8 cellular contexts compared by ENCODE assay signal in the genomic region with DNA sequence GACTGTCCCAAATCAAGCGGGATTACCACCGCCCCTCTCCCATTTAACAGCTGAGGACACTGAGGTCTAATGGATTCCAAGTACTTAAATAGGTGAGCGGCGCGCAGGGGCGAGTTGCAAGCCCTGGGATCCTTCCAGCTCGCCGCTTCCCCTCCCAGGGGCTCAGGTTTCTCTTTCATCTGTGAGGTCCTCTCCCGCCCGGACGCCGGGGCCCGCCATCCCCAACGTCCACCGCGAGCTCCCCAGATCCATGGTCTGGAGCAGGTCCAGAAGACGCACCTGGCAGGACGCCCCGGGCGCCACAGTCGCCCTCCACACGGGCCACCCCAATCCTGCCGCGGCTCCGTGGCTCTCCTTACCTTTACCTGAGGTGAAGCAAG. TPM values are rescaled to one million over a fixed set of nuclear protein-coding genes. Genes with fewer than 3 reads are reported as not detected.
DNase-seq lines count a peak whose midpoint lies in the region; FAIRE-seq and TF ChIP-seq lines count a peak whose summit lies in the region.

No MANE protein-coding gene starts in this region.

- peak overlapping the region; percentile 76 for H3K9ac ChIP-seq in HUES64 (ENCODE audit: low read depth, low read length)

- no peaks in the 10 kb centered on the region for H3K9me3 Mint-ChIP-seq in activated CD4-positive, alpha-beta memory T cell treated with anti-CD3 and anti-CD28 coated beads, Interleukin-2, amount 10 ng/mL, durations not matched to agents 7 days and 5 days

- H3K4me1 ChIP-seq in A673 (ENCODE audit: insufficient read depth, low read length, poor library complexity, severe bottlenecking) (peaks cover 28% of the 10 kb centered on the region), HUES64 (ENCODE audit: insufficient read depth, low read length) (peaks cover 46% of the 10 kb centered on the region), cardiac muscle cell (ENCODE audit: low read depth) (peaks cover 39% of the 10 kb centered on the region)

- no peak for TF ChIP-seq CTCF in A673 (conservative IDR thresholded peaks at IDR 0.05; ENCODE audit: low read depth, low read length)
- TF ChIP-seq CTCF in GM13977 (IDR thresholded peaks at IDR 0.05; ENCODE audit: extremely low read depth, insufficient read depth, missing control alignments) = no peak
- TF ChIP-seq CTCF in cardiac muscle cell (IDR thresholded peaks at IDR 0.05; ENCODE audit: low read depth, low read length) = no peak
- no peak for TF ChIP-seq CTCF in retinal pigment epithelial cell (conservative IDR thresholded peaks at IDR 0.05; ENCODE audit: low read depth, low read length)

- in situ Hi-C loops in GM13977 (cut with MboI; ENCODE audit: low pct_unique_long_range_greater_than_20kb, low sequenced_read_pairs, unreplicated experiment) = no loop called here

- H3K4me3 ChIP-seq in A673 (ENCODE audit: low read depth, low read length, poor library complexity, severe bottlenecking) (peak overlapping the region; percentile 95), HUES64 (ENCODE audit: low read length) (peak overlapping the region; percentile 81), cardiac muscle cell (peak overlapping the region; percentile 58), retinal pigment epithelial cell (ENCODE audit: low read length) (peak overlapping the region; percentile 92)

- no peak for FAIRE-seq in GM19239 (lab: Jason Lieb, UNC)

- intact Hi-C loops in A673 (cut with micrococcal nuclease; ENCODE audit: unreplicated experiment) = loop anchor here (5.0 kb wide), 1 partner anchor 245 kb away; a partner anchor contains a TSS

- POLR2A ChIA-PET in A673 (lab: Charles Lee; ENCODE audit: low non-redundant PET) = no interaction called here
- POLR2A ChIA-PET in activated CD4-positive, alpha-beta memory T cell treated with anti-CD3 and anti-CD28 coated beads, Interleukin-2, amount 10 ng/mL, durations not matched to agents 7 days and 5 days (lab: Charles Lee) = interaction anchor here (1.0 to 4.9 kb wide), 10 partner anchors 9 to 1446 kb away, joined by 3 to 36 read pairs (median 5); a partner anchor contains a TSS

- H3K27ac Mint-ChIP-seq in activated CD4-positive, alpha-beta memory T cell treated with anti-CD3 and anti-CD28 coated beads, Interleukin-2, amount 10 ng/mL, durations not matched to agents 7 days and 5 days = peak overlapping the region; percentile 88

- H3K27ac ChIP-seq in A673 (ENCODE audit: low read depth, low read length, poor library complexity, severe bottlenecking) (peak overlapping the region; percentile 94), HUES64 (ENCODE audit: low read depth, low read length) (peak overlapping the region; percentile 82), cardiac muscle cell (peak overlapping the region; percentile 98)

- BruUV-seq in A673 (replicated peaks; lab: Mats Ljungman, UMichigan) = no TSS peak

- no peaks in the 10 kb centered on the region for H3K27me3 ChIP-seq in A673 (replicated peaks; ENCODE audit: insufficient read depth, low read depth, low read length, poor library complexity)
- H3K27me3 ChIP-seq in HUES64 (ENCODE audit: insufficient read depth, low read length) = no peaks in the 10 kb centered on the region
- H3K27me3 ChIP-seq in cardiac muscle cell = no peaks in the 10 kb centered on the region

- WGBS in HUES64 = under 1% methylated on average over 25 of the region's 25 CpGs

- H3K27me3 Mint-ChIP-seq in activated CD4-positive, alpha-beta memory T cell treated with anti-CD3 and anti-CD28 coated beads, Interleukin-2, amount 10 ng/mL, durations not matched to agents 7 days and 5 days = no peaks in the 10 kb centered on the region

- peaks cover 15% of the 10 kb centered on the region for H3K36me3 Mint-ChIP-seq in activated CD4-positive, alpha-beta memory T cell treated with anti-CD3 and anti-CD28 coated beads, Interleukin-2, amount 10 ng/mL, durations not matched to agents 7 days and 5 days (ENCODE audit: low read depth)

- H3K36me3 ChIP-seq in A673 (ENCODE audit: insufficient read depth, low read length, poor library complexity, severe bottlenecking) (no peaks in the 10 kb centered on the region), HUES64 (ENCODE audit: insufficient read depth, low read length) (peaks cover 5% of the 10 kb centered on the region; the same call in 1 of the 2 replicates), cardiac muscle cell (no peaks in the 10 kb centered on the region)

- H3K4me1 Mint-ChIP-seq in activated CD4-positive, alpha-beta memory T cell treated with anti-CD3 and anti-CD28 coated beads, Interleukin-2, amount 10 ng/mL, durations not matched to agents 7 days and 5 days = peaks cover 50% of the 10 kb centered on the region

- CTCF ChIA-PET in A673 (lab: Charles Lee) = no interaction called here
- CTCF ChIA-PET in activated CD4-positive, alpha-beta memory T cell treated with anti-CD3 and anti-CD28 coated beads, Interleukin-2, amount 10 ng/mL, durations not matched to agents 7 days and 5 days (lab: Charles Lee) = interaction anchor here (1.0 to 2.9 kb wide), 4 partner anchors 19 to 287 kb away, joined by 3 to 21 read pairs (median 4); a partner anchor contains a TSS

- H3K9me3 ChIP-seq in A673 (ENCODE audit: low read depth, low read length, poor library complexity, severe bottlenecking) (no peaks in the 10 kb centered on the region), HUES64 (ENCODE audit: insufficient read depth, low read depth, low read length) (no peaks in the 10 kb centered on the region), cardiac muscle cell (ENCODE audit: low read depth) (no peaks in the 10 kb centered on the region)

- H3K4me3 Mint-ChIP-seq in activated CD4-positive, alpha-beta memory T cell treated with anti-CD3 and anti-CD28 coated beads, Interleukin-2, amount 10 ng/mL, durations not matched to agents 7 days and 5 days = peak overlapping the region; percentile 89

- DNase-seq in A673 (ENCODE audit: low spot score) = peak; percentile 23
- DNase-seq in GM13977 (ENCODE audit: low spot score) = peak; percentile 13
- no peak for DNase-seq in activated CD4-positive, alpha-beta memory T cell treated with anti-CD3 and anti-CD28 coated beads, Interleukin-2, amount 10 ng/mL, durations not matched to agents 7 days and 5 days
- DNase-seq in cardiac muscle cell (ENCODE audit: low read depth in 1 of 2, low spot score in 1 of 2) = peak; percentile 47 to 67
- DNase-seq in retinal pigment epithelial cell (ENCODE audit: low read depth) = no peak
- no peak for DNase-seq in GM19239 (ENCODE audit: insufficient read length, low spot score)
- DNase-seq in mesenteric fat pad (ENCODE audit: low spot score) = no peak

RNA-seq across cellular contexts. Expression of a gene that starts 0.3 kb away (rescaled TPM):
- total RNA-seq in A673 (2021) (37.7 and 43.4 TPM in 2 replicates), cardiac muscle cell (72.1 and 118 TPM in 2 replicates), mesenteric fat pad (10.7 TPM)
- polyA plus RNA-seq in HUES64 (2013, experiment 1 of 2) = 45.3 TPM
- 52.3 TPM for polyA plus RNA-seq in HUES64 (2013, experiment 2 of 2)
- total RNA-seq in activated CD4-positive, alpha-beta memory T cell treated with anti-CD3 and anti-CD28 coated beads, Interleukin-2, amount 10 ng/mL, durations not matched to agents 7 days and 5 days = 10 to 100 TPM; 71.8 to 74.9 TPM
- 65.8 and 97.8 TPM in 2 replicates for polyA plus RNA-seq in cardiac muscle cell

Comparison
In these comparisons a context has a peak if more than half of its experiments do, and no peak if none do; other contexts are left out.
1. DNase-seq: peak in A673 (single experiment), GM13977 (single experiment) and cardiac muscle cell (2 of 2); none in activated CD4-positive, alpha-beta memory T cell treated with anti-CD3 and anti-CD28 coated beads, Interleukin-2, amount 10 ng/mL, durations not matched to agents 7 days and 5 days (single experiment), retinal pigment epithelial cell (single experiment), GM19239 (single experiment) and mesenteric fat pad (single experiment).
2. Peak in every context shown above with its lines, with median percentiles within 50 percentile points of each other: H3K27ac ChIP-seq and H3K4me3 ChIP-seq.